8 cellular contexts compared by ENCODE assay signal in genomic region chr2:20350105-20350712, GRCh38. TPM values are rescaled to one million over a fixed set of nuclear protein-coding genes. Genes with fewer than 3 reads are reported as not detected.
DNase-seq lines count a peak whose midpoint lies in the region; ATAC-seq and TF ChIP-seq lines count a peak whose summit lies in the region.

No MANE protein-coding gene starts in this region.

- peak overlapping the region; percentile 92 for H3K4me3 Mint-ChIP-seq in activated B cell treated with CpG ODN at 0.5 μM for 24 hours

- WGBS in liver: under 1% methylated on average over 64 of the region's 64 CpGs

- no peaks in the 10 kb centered on the region for H3K9me3 Mint-ChIP-seq in activated B cell treated with CpG ODN at 0.5 μM for 24 hours

- H3K27me3 ChIP-seq in liver (ENCODE audit: control insufficient read depth in 4 of 4, insufficient read depth in 4 of 4, low read length in 3 of 4): no peaks in the 10 kb centered on the region

- H3K4me3 ChIP-seq in choroid plexus epithelial cell (ENCODE audit: low read depth, low read length) (peak overlapping the region; percentile 88), liver (ENCODE audit: low read depth in 1 of 3, low read length in 3 of 3) (peak overlapping the region; percentile 90 to 99 (median 95))

- H3K9ac ChIP-seq in liver (ENCODE audit: low read depth in 1 of 2, low read length in 2 of 2): peak overlapping the region; percentile 88 to 96

- peak overlapping the region; percentile 86 for H3K27ac Mint-ChIP-seq in activated B cell treated with CpG ODN at 0.5 μM for 24 hours

- peaks cover 8 to 52% (median 34%) of the 10 kb centered on the region in 4 donors for H3K4me1 ChIP-seq in liver (ENCODE audit: control insufficient read depth in 4 of 4, insufficient read depth in 4 of 4, low read length in 3 of 4)

- H3K36me3 Mint-ChIP-seq in activated B cell treated with CpG ODN at 0.5 μM for 24 hours (ENCODE audit: low read depth): peaks cover 25% of the 10 kb centered on the region

- no peaks in the 10 kb centered on the region for H3K9me3 ChIP-seq in liver (ENCODE audit: control insufficient read depth in 4 of 4, low read length in 3 of 4)

- H3K27me3 Mint-ChIP-seq in activated B cell treated with CpG ODN at 0.5 μM for 24 hours: no peaks in the 10 kb centered on the region

- TF ChIP-seq RAD21 in liver (IDR thresholded peaks at IDR 0.05): no peak

- POLR2A ChIA-PET in activated B cell treated with CpG ODN at 0.5 μM for 24 hours (lab: Charles Lee): interaction anchor here (0.9 to 1.6 kb wide), 8 partner anchors 17 to 317 kb away, joined by 3 to 9 read pairs (median 4); partner anchors contain the start of genes GDF7, HS1BP3, LAPTM4A and RHOB

- H3K4me1 Mint-ChIP-seq in activated B cell treated with CpG ODN at 0.5 μM for 24 hours: peaks cover 46% of the 10 kb centered on the region

- ATAC-seq in activated B cell treated with CpG ODN at 0.5 μM for 24 hours (ENCODE audit: low read depth): peak; percentile 25

- DNase-seq in DMS 273 (lab: John Stamatoyannopoulos, UW; ENCODE audit: unreplicated experiment) (peak; percentile 86), DMS 273 treated with DMSO at 0.1 percent for 48 hours (lab: John Stamatoyannopoulos, UW) (no peak), HCEC 1CT (peak; percentile 37), M059J (ENCODE audit: low read depth) (peak; percentile 31), activated B cell treated with CpG ODN at 0.5 μM for 24 hours (peak; percentile 68), choroid plexus epithelial cell (ENCODE audit: low read depth) (peak; percentile 23)
- DNase-seq in stimulated activated CD4-positive, alpha-beta T cell treated with anti-CD3 and anti-CD28 coated beads, Interleukin-4, amount 100 ng/mL, for 4 hours: peak; percentile 53 to 63

- CTCF ChIA-PET in activated B cell treated with CpG ODN at 0.5 μM for 24 hours (lab: Charles Lee): interaction anchor here (1.4 to 2.1 kb wide), 2 partner anchors 20 to 24 kb away, joined by 4 to 8 read pairs; no protein-coding TSS in a partner anchor

- TF ChIP-seq CTCF in activated B cell treated with CpG ODN at 0.5 μM for 24 hours (IDR thresholded peaks at IDR 0.05) (no peak), choroid plexus epithelial cell (conservative IDR thresholded peaks at IDR 0.05; ENCODE audit: low read depth, low read length) (no peak), liver (IDR thresholded peaks at IDR 0.05; ENCODE audit: low read depth, low read length, missing input control) (no peak)

- intact Hi-C loops in activated B cell treated with CpG ODN at 0.5 μM for 24 hours (cut with micrococcal nuclease): loop anchor here (1.0 to 5.0 kb wide), 11 partner anchors 24 to 1788 kb away; partner anchors contain the start of genes HS1BP3, LDAH, RDH14 and RHOB

- H3K36me3 ChIP-seq in liver (ENCODE audit: control insufficient read depth in 4 of 4, insufficient read depth in 3 of 4, low read depth in 1 of 4, low read length in 3 of 4): peaks cover 0 to 4% (median 0%) of the 10 kb centered on the region in 4 donors

- H3K27ac ChIP-seq in liver (ENCODE audit: low read depth in 1 of 2, low read length in 2 of 2): peak overlapping the region; percentile 89 to 98

TF ChIP-seq in liver, 16 proteins besides CTCF, POLR2A, EP300 and RAD21:
- TF ChIP-seq TAF1 (conservative IDR thresholded peaks at IDR 0.05): no peak

RNA-seq across cellular contexts. Expression of gene PUM2, which starts 0.4 kb away (rescaled TPM):
- total RNA-seq in M059J (2014; rRNA removed; shearing (Covaris generic)): 15.5 and 25.6 TPM in 2 replicates
- total RNA-seq in activated B cell treated with CpG ODN at 0.5 μM for 24 hours (94.9 and 110 TPM in 2 replicates), liver (10 to 100 TPM; 51.5 to 61.0 TPM)
- polyA plus RNA-seq in liver: 10 to 100 TPM; 18.5 to 18.8 TPM
